Comparison of ENCODE assay signal across 25 cellular contexts in genomic region chr10:60270426-60270825, GRCh38.
DNase-seq lines count a peak whose midpoint lies in the region; ATAC-seq, FAIRE-seq and TF ChIP-seq lines count a peak whose summit lies in the region.
"Had no signal": no experiment of that assay in that cellular context is flagged by ENCODE, and none has a peak within 500 bp of the region (broad histone marks: within the 10 kb centered on the region; RNA-seq: fewer than 3 reads in every experiment).

No MANE protein-coding gene starts in this region.

- no peak overlapping the region for H3K27ac ChIP-seq in GM23248
- H3K27ac ChIP-seq in PC-3 (ENCODE audit: low read length) = peak overlapping the region; percentile 18
- H3K27ac ChIP-seq in mesendoderm (ENCODE audit: low read depth, low read length) = no peak overlapping the region
- H3K27ac ChIP-seq: gastroesophageal sphincter, right lobe of liver, stomach, tibial nerve had no signal

- no peak overlapping the region for H3K23ac ChIP-seq in mesendoderm (ENCODE audit: low read length)

- CTCF ChIA-PET in PC-3 (lab: Charles Lee) = no interaction called here

- DNase-seq in GM23248 (peak; percentile 63), PC-3 (peak; percentile 74), bronchial epithelial cell (ENCODE audit: low read depth) (peak; percentile 44), mesendoderm (no peak)
- DNase-seq in activated CD4-positive, alpha-beta T cell treated with anti-CD3 and anti-CD28 coated beads for 48 hours = no peak
- DNase-seq in effector CD8-positive, alpha-beta T cell (lab: John Stamatoyannopoulos, UW) = no peak
- DNase-seq: activated B cell treated with CpG ODN at 0.5 μM for 24 hours; activated CD8-positive, alpha-beta T cell treated with anti-CD3 and anti-CD28 coated beads for 36 hours; activated effector memory CD4-positive, alpha-beta T cell treated with Interleukin-2 at 50 U/mL for 16 hours; activated naive CD8-positive, alpha-beta T cell treated with anti-CD3 and anti-CD28 coated beads for 36 hours; CD4-positive, alpha-beta T cell; GF-D8; GOT3; islet precursor cell; NCI-H1048; NCI-H1930; NCI-H2227 treated with DMSO at 0.1 percent for 48 hours; right lobe of liver; stomach; SW 1271; T1000 had no signal

- no peaks in the 10 kb centered on the region for H3K79me1 ChIP-seq in mesendoderm (ENCODE audit: low read length)

- H3K9me3 ChIP-seq in GM23248 (ENCODE audit: low read depth) (no peaks in the 10 kb centered on the region), PC-3 (ENCODE audit: low read length) (no peaks in the 10 kb centered on the region), skeletal muscle satellite cell (replicated peaks; ENCODE audit: low read length) (no peaks in the 10 kb centered on the region)
- H3K9me3 ChIP-seq: gastroesophageal sphincter, right lobe of liver, stomach, tibial nerve had no signal

- in situ Hi-C loops in GM23248 (cut with MboI) = no loop called here

- no peak for FAIRE-seq in bronchial epithelial cell (lab: Jason Lieb, UNC)

- H4K20me1 ChIP-seq in GM23248 (ENCODE audit: insufficient read depth) (no peaks in the 10 kb centered on the region), PC-3 (ENCODE audit: low read length) (no peaks in the 10 kb centered on the region)

- peak; percentile 98 for ATAC-seq in PC-3
- ATAC-seq: activated CD8-positive, alpha-beta T cell treated with anti-CD3 and anti-CD28 coated beads for 36 hours; gastroesophageal sphincter; right lobe of liver; Right ventricle myocardium inferior had no signal

- no peaks in the 10 kb centered on the region for H3K9me2 ChIP-seq in GM23248 (ENCODE audit: insufficient read depth)
- H3K9me2 ChIP-seq in PC-3 (replicated peaks; ENCODE audit: low read length) = no peaks in the 10 kb centered on the region

- no peak overlapping the region for H4K8ac ChIP-seq in mesendoderm (ENCODE audit: low read depth, low read length)

- H2BK5ac ChIP-seq in mesendoderm (ENCODE audit: low read length) = no peak overlapping the region

- H3K18ac ChIP-seq in mesendoderm (ENCODE audit: low read length) = no peak overlapping the region

- H2BK120ac ChIP-seq in mesendoderm (ENCODE audit: low read depth, low read length) = no peak overlapping the region

- H3K4me1 ChIP-seq in GM23248 (ENCODE audit: insufficient read depth) (peaks cover 4% of the 10 kb centered on the region; the same call in 1 of the 2 replicates), PC-3 (ENCODE audit: insufficient read depth, low read length) (peaks cover 12% of the 10 kb centered on the region), skeletal muscle satellite cell (ENCODE audit: control insufficient read depth, insufficient read depth, low read length) (peaks cover 11% of the 10 kb centered on the region), mesendoderm (ENCODE audit: control insufficient read depth, low read depth, low read length) (no peaks in the 10 kb centered on the region)
- H3K4me1 ChIP-seq: gastroesophageal sphincter, right lobe of liver, stomach, tibial nerve had no signal

- no peak overlapping the region for H2BK15ac ChIP-seq in mesendoderm (replicated peaks; ENCODE audit: low read depth)

- H3K36me3 ChIP-seq in GM23248 (ENCODE audit: low read depth) (no peaks in the 10 kb centered on the region), PC-3 (ENCODE audit: low read depth, low read length) (peaks cover 3% of the 10 kb centered on the region; the same call in 1 of the 2 replicates), bronchial epithelial cell (ENCODE audit: control insufficient read depth, insufficient read depth, low read length) (no peaks in the 10 kb centered on the region), skeletal muscle satellite cell (ENCODE audit: insufficient read depth, low read length) (no peaks in the 10 kb centered on the region), mesendoderm (ENCODE audit: control insufficient read depth, insufficient read depth, low read length) (no peaks in the 10 kb centered on the region)
- H3K36me3 ChIP-seq: gastroesophageal sphincter, right lobe of liver, stomach, tibial nerve had no signal

- H4K5ac ChIP-seq in mesendoderm (ENCODE audit: low read length) = no peak overlapping the region

- no peaks in the 10 kb centered on the region for H3F3A ChIP-seq in GM23248 (ENCODE audit: insufficient read depth)
- H3F3A ChIP-seq in PC-3 (ENCODE audit: low read length, unreplicated experiment) = no peaks in the 10 kb centered on the region

- no peak overlapping the region for H2AFZ ChIP-seq in GM23248
- no peak overlapping the region for H2AFZ ChIP-seq in PC-3 (ENCODE audit: low read length)

- no TSS peak for BruUV-seq in PC-3 (replicated peaks; lab: Mats Ljungman, UMichigan)

- TF ChIP-seq CTCF in PC-3 (conservative IDR thresholded peaks at IDR 0.05; ENCODE audit: low read depth, low read length) = no peak
- no peak for TF ChIP-seq CTCF in bronchial epithelial cell (IDR thresholded peaks at IDR 0.05; ENCODE audit: insufficient read depth, low read length, severe bottlenecking)

- no peak overlapping the region for H3K4me2 ChIP-seq in GM23248 (ENCODE audit: unreplicated experiment)
- H3K4me2 ChIP-seq in PC-3 (ENCODE audit: low read length) = peak overlapping the region; percentile 1; the same call in 1 of the 2 replicates
- no peak overlapping the region for H3K4me2 ChIP-seq in skeletal muscle satellite cell (ENCODE audit: low read length)
- H3K4me2 ChIP-seq in mesendoderm (ENCODE audit: low read length) = no peak overlapping the region

- H3K56ac ChIP-seq in mesendoderm (ENCODE audit: low read length) = no peak overlapping the region

- H3K79me2 ChIP-seq in GM23248 (ENCODE audit: insufficient read depth) = no peaks in the 10 kb centered on the region
- H3K79me2 ChIP-seq in PC-3 (ENCODE audit: low read length) = no peaks in the 10 kb centered on the region
- H3K79me2 ChIP-seq in mesendoderm (ENCODE audit: control insufficient read depth, insufficient read depth, low read length) = no peaks in the 10 kb centered on the region

- no peak overlapping the region for H2AK5ac ChIP-seq in mesendoderm (ENCODE audit: low read length)

- no peak overlapping the region for H3K4ac ChIP-seq in mesendoderm (ENCODE audit: low read depth, low read length)

- no peak overlapping the region for H3K4me3 ChIP-seq in GM23248
- no peak overlapping the region for H3K4me3 ChIP-seq in PC-3 (ENCODE audit: low read length)
- no peak overlapping the region for H3K4me3 ChIP-seq in bronchial epithelial cell (ENCODE audit: low read depth, low read length)
- no peak overlapping the region for H3K4me3 ChIP-seq in skeletal muscle satellite cell (ENCODE audit: low read length)
- no peak overlapping the region for H3K4me3 ChIP-seq in mesendoderm (ENCODE audit: low read length)
- H3K4me3 ChIP-seq: gastroesophageal sphincter, right lobe of liver, stomach, tibial nerve had no signal

- POLR2A ChIA-PET in PC-3 (lab: Charles Lee; ENCODE audit: unreplicated experiment) = interaction anchor here (0.6 kb wide), 3 partner anchors 163 to 1487 kb away, joined by 3 to 5 read pairs (median 3); no protein-coding TSS in a partner anchor

- 48 to 59% methylated on average over 1 of the region's 1 CpG for WGBS in GM23248 (ENCODE audit: low coverage in 1 of 2, low lambda C conversion rate in 2 of 2, missing lambda C conversion rate in 2 of 2), 2 experiments
- WGBS in mesendoderm (ENCODE audit: extremely low coverage, insufficient coverage, low lambda C conversion rate) = no CpG with 5 or more reads among the region's 1 CpG

- H3K9ac ChIP-seq in GM23248 (no peak overlapping the region), PC-3 (ENCODE audit: low read length) (no peak overlapping the region), skeletal muscle satellite cell (ENCODE audit: low read depth, low read length) (peak overlapping the region; percentile 44), mesendoderm (ENCODE audit: low read length) (no peak overlapping the region)

- no peaks in the 10 kb centered on the region for H3K27me3 ChIP-seq in GM23248 (replicated peaks; ENCODE audit: insufficient read depth)
- H3K27me3 ChIP-seq in PC-3 (ENCODE audit: low read length) = no peaks in the 10 kb centered on the region
- H3K27me3 ChIP-seq in bronchial epithelial cell (ENCODE audit: control insufficient read depth, insufficient read depth, low read length) = no peaks in the 10 kb centered on the region
- no peaks in the 10 kb centered on the region for H3K27me3 ChIP-seq in skeletal muscle satellite cell (ENCODE audit: control insufficient read depth, insufficient read depth, low read length)
- no peaks in the 10 kb centered on the region for H3K27me3 ChIP-seq in mesendoderm (ENCODE audit: insufficient read depth, low read length, poor library complexity)
- H3K27me3 ChIP-seq: gastroesophageal sphincter, right lobe of liver, stomach, tibial nerve had no signal

- intact Hi-C loops in PC-3 (cut with micrococcal nuclease) = no loop called here

Comparison
In these comparisons a context has a peak if more than half of its experiments do, and no peak if none do; other contexts are left out.
1. DNase-seq: peak in GM23248 (single experiment), PC-3 (single experiment) and bronchial epithelial cell (single experiment); none in mesendoderm (single experiment), activated CD4-positive, alpha-beta T cell treated with anti-CD3 and anti-CD28 coated beads for 48 hours (single experiment) and effector CD8-positive, alpha-beta T cell (single experiment).